Comparison of ENCODE assay signal across 8 cellular contexts in genomic region chr20:49937023-49937929, GRCh38. TPM values are rescaled to one million over a fixed set of nuclear protein-coding genes. Genes with fewer than 3 reads are reported as not detected.
DNase-seq lines count a peak whose midpoint lies in the region; ATAC-seq and TF ChIP-seq lines count a peak whose summit lies in the region.

No MANE protein-coding gene starts in this region.

- no peaks in the 10 kb centered on the region for H3K27me3 ChIP-seq in Panc1 (ENCODE audit: control insufficient read depth, insufficient read depth, low read length)
- H3K27me3 ChIP-seq in neutrophil = no peaks in the 10 kb centered on the region

- TSS peak; percentile 81 for BruUV-seq in Panc1 (replicated peaks; lab: Mats Ljungman, UMichigan)

- H3K4me3 ChIP-seq in Panc1 (ENCODE audit: low read depth in 2 of 2, low read length in 2 of 2) = peak overlapping the region; percentile 97 to 98
- peak overlapping the region; percentile 85 to 91 for H3K4me3 ChIP-seq in neutrophil (ENCODE audit: low read depth in 1 of 2, low read length in 1 of 2)

- no peaks in the 10 kb centered on the region for H3K9me3 Mint-ChIP-seq in endothelial cell (ENCODE audit: unreplicated experiment)

- DNase-seq in AML-193 (lab: John Stamatoyannopoulos, UW) (peak; percentile 57 to 64), Panc1 (ENCODE audit: low read depth, low spot score) (no peak), endothelial cell (ENCODE audit: low spot score) (no peak)
- DNase-seq in effector CD8-positive, alpha-beta T cell (lab: John Stamatoyannopoulos, UW) = no peak

- peak overlapping the region; percentile 97 for H3K4me3 Mint-ChIP-seq in endothelial cell (ENCODE audit: unreplicated experiment)

- peak; percentile 12 for ATAC-seq in GM19463 (IDR thresholded peaks at IDR 0.05; ENCODE audit: unreplicated experiment)
- ATAC-seq in Panc1 = no peak
- ATAC-seq in HG03439 (IDR thresholded peaks at IDR 0.05; ENCODE audit: unreplicated experiment) = no peak
- ATAC-seq in GM18873 (IDR thresholded peaks at IDR 0.05; ENCODE audit: low FRiP score, unreplicated experiment) = no peak

- CTCF ChIA-PET in Panc1 (lab: Charles Lee) = no interaction called here

- H3K27ac Mint-ChIP-seq in endothelial cell (ENCODE audit: unreplicated experiment) = peak overlapping the region; percentile 58

- in situ Hi-C loops in Panc1 (cut with HindIII; ENCODE audit: low pct_unique_long_range_greater_than_20kb, low sequenced_read_pairs) = no loop called here

- POLR2A ChIA-PET in Panc1 (lab: Charles Lee) = interaction anchor here (0.5 kb wide), 1 partner anchor 139 kb away, joined by 3 read pairs; no protein-coding TSS in a partner anchor

- no peak for TF ChIP-seq CTCF in Panc1 (IDR thresholded peaks at IDR 0.05)
- TF ChIP-seq CTCF in endothelial cell (IDR thresholded peaks at IDR 0.05; ENCODE audit: unreplicated experiment) = no peak
- no peak for TF ChIP-seq CTCF in neutrophil (IDR thresholded peaks at IDR 0.05)

- H3K27ac ChIP-seq in Panc1 (ENCODE audit: low read length) (peak overlapping the region; percentile 94), neutrophil (peak overlapping the region; percentile 93)

- H3K27me3 Mint-ChIP-seq in endothelial cell (ENCODE audit: unreplicated experiment) = peaks cover 5% of the 10 kb centered on the region

- H3K36me3 Mint-ChIP-seq in endothelial cell (ENCODE audit: low read depth, unreplicated experiment) = peaks cover 7% of the 10 kb centered on the region

- H3K36me3 ChIP-seq in Panc1 (ENCODE audit: control insufficient read depth, insufficient read depth, low read length) (peaks cover 5% of the 10 kb centered on the region; the same call in 1 of the 2 replicates), neutrophil (peaks cover 18% of the 10 kb centered on the region)

- H3K9me3 ChIP-seq in Panc1 (ENCODE audit: control insufficient read depth, insufficient read depth, low read depth, low read length) (no peaks in the 10 kb centered on the region), neutrophil (no peaks in the 10 kb centered on the region)

- intact Hi-C loops in Panc1 (cut with micrococcal nuclease; ENCODE audit: unreplicated experiment) = no loop called here

- H3K4me1 ChIP-seq in Panc1 (ENCODE audit: control insufficient read depth, insufficient read depth, low read length) = peaks cover 19% of the 10 kb centered on the region
- peaks cover 41% of the 10 kb centered on the region in 2 experiments for H3K4me1 ChIP-seq in neutrophil (ENCODE audit: control insufficient read depth in 1 of 2, insufficient read depth in 1 of 2, low read depth in 1 of 2, low read length in 1 of 2)

- H3K4me1 Mint-ChIP-seq in endothelial cell (ENCODE audit: unreplicated experiment) = peaks cover 21% of the 10 kb centered on the region

RNA-seq across cellular contexts. Expression of gene RNF114, which starts 1.1 kb away (rescaled TPM):
- total RNA-seq in Panc1 (2021; ENCODE audit: unreplicated experiment) (70.0 TPM), endothelial cell (ENCODE audit: unreplicated experiment) (46.8 TPM)
- 71.9 TPM for polyA plus RNA-seq in Panc1 (2012; ENCODE audit: insufficient read length)

RNA-seq across cellular contexts. Expression of gene SPATA2, which starts 21.9 kb away (rescaled TPM):
- total RNA-seq in Panc1 (2021; ENCODE audit: unreplicated experiment) (8.3 TPM), endothelial cell (ENCODE audit: unreplicated experiment) (8.4 TPM)
- polyA plus RNA-seq in Panc1 (2012; ENCODE audit: insufficient read length) = 8.6 TPM

RNA-seq across cellular contexts. Expression of gene SNAI1, which starts 45.5 kb away (rescaled TPM):
- total RNA-seq in Panc1 (2021; ENCODE audit: unreplicated experiment) = 8.8 TPM
- 9.4 TPM for polyA plus RNA-seq in Panc1 (2012; ENCODE audit: insufficient read length)
- total RNA-seq in endothelial cell (ENCODE audit: unreplicated experiment) = 26.4 TPM

Comparison
In these comparisons a context has a peak if more than half of its experiments do, and no peak if none do; other contexts are left out.
1. DNase-seq: peak in AML-193 (2 of 2); none in Panc1 (single experiment), endothelial cell (single experiment) and effector CD8-positive, alpha-beta T cell (single experiment).